In the genomic region with DNA sequence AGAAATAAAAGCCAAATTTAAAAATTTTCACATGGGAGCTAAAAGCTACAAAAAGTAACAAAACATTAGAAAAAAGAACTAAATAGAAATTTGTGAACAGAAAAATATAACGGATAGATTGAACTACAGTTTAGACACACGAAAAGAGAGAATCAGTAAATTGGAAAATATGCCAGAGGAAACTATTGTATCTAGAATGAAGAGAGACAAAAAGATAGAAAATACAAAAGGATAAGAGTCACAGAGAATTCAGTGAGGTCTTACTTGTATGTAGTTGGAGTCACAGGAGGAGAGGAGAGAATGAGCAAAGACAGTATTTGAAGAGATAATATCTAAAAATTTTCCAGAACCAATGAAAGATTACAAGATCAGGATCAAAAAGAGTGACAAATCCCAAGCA, we compare ENCODE assay signal across 1 cellular context.
TF ChIP-seq lines count a peak whose summit lies in the region.

No MANE protein-coding gene starts in this region.

TF ChIP-seq in K562, 482 proteins besides CTCF, POLR2A, EP300 and RAD21 (continued from another document and continues in another):
- TF ChIP-seq, protein P1, sequence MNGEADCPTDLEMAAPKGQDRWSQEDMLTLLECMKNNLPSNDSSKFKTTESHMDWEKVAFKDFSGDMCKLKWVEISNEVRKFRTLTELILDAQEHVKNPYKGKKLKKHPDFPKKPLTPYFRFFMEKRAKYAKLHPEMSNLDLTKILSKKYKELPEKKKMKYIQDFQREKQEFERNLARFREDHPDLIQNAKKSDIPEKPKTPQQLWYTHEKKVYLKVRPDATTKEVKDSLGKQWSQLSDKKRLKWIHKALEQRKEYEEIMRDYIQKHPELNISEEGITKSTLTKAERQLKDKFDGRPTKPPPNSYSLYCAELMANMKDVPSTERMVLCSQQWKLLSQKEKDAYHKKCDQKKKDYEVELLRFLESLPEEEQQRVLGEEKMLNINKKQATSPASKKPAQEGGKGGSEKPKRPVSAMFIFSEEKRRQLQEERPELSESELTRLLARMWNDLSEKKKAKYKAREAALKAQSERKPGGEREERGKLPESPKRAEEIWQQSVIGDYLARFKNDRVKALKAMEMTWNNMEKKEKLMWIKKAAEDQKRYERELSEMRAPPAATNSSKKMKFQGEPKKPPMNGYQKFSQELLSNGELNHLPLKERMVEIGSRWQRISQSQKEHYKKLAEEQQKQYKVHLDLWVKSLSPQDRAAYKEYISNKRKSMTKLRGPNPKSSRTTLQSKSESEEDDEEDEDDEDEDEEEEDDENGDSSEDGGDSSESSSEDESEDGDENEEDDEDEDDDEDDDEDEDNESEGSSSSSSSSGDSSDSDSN (IDR thresholded peaks at IDR 0.05; ENCODE audit: borderline replicate concordance in 1 of 2, low read depth in 2 of 2, low read length in 2 of 2) = no peak
- TF ChIP-seq MCM7 (IDR thresholded peaks at IDR 0.05) = no peak
- TF ChIP-seq TRIM28 (IDR thresholded peaks at IDR 0.05) = peak; percentile 90; the same call in 1 of the 2 replicates
- TF ChIP-seq SMARCA5 (IDR thresholded peaks at IDR 0.05) = 0 out of 2 replicates have a peak, but pooled peaks have one; percentile 24
- no peak for TF ChIP-seq RB1 (IDR thresholded peaks at IDR 0.05; ENCODE audit: low read depth)
- TF ChIP-seq MYBL2 (IDR thresholded peaks at IDR 0.05; ENCODE audit: low read depth) = no peak
- TF ChIP-seq MYBL2 (CRISPR knock-in tag; IDR thresholded peaks at IDR 0.05; ENCODE audit: borderline replicate concordance) = no peak
- TF ChIP-seq MYNN (IDR thresholded peaks at IDR 0.05) = no peak
- no peak for TF ChIP-seq MYNN (CRISPR knock-in tag; IDR thresholded peaks at IDR 0.05)
- TF ChIP-seq MEF2D (tag; conservative IDR thresholded peaks at IDR 0.05; ENCODE audit: low read depth) = no peak
- peak in 1 of 2 experiments; percentile 95; a peak in 2 of 3 replicates for TF ChIP-seq CBX3 (IDR thresholded peaks at IDR 0.05; ENCODE audit: borderline replicate concordance in 1 of 2, low read length in 2 of 2)
- no peak for TF ChIP-seq ZNF79 (CRISPR knock-in tag; IDR thresholded peaks at IDR 0.05; ENCODE audit: low read depth)
- no peak for TF ChIP-seq MCM5 (IDR thresholded peaks at IDR 0.05; ENCODE audit: low read depth)
- peak in 1 of 2 experiments; percentile 49; a peak in 1 of 4 replicates for TF ChIP-seq TRIM24 (IDR thresholded peaks at IDR 0.05)
- no peak for TF ChIP-seq POU5F1 (IDR thresholded peaks at IDR 0.05; ENCODE audit: borderline replicate concordance, low read depth, low read length, partially characterized antibody)
- TF ChIP-seq USF1 (CRISPR knock-in tag; IDR thresholded peaks at IDR 0.05) = no peak
- no peak for TF ChIP-seq TOE1 (IDR thresholded peaks at IDR 0.05; ENCODE audit: borderline replicate concordance)
- no peak for TF ChIP-seq TOE1 (CRISPR knock-in tag; IDR thresholded peaks at IDR 0.05; ENCODE audit: borderline replicate concordance, low read depth)
- no peak for TF ChIP-seq BCL6 (CRISPR knock-in tag; IDR thresholded peaks at IDR 0.05)
- TF ChIP-seq FOSL1 (tag; conservative IDR thresholded peaks at IDR 0.05) = no peak
- TF ChIP-seq ZFP30 (CRISPR knock-in tag; IDR thresholded peaks at IDR 0.05; ENCODE audit: borderline replicate concordance) = peak; percentile 91
- no peak for TF ChIP-seq ZNF780A (CRISPR knock-in tag; IDR thresholded peaks at IDR 0.05)
- no peak for TF ChIP-seq ZEB2 (IDR thresholded peaks at IDR 0.05)
- TF ChIP-seq TCF7 (IDR thresholded peaks at IDR 0.05; ENCODE audit: borderline replicate concordance) = no peak
- TF ChIP-seq NEUROD1 (IDR thresholded peaks at IDR 0.05; ENCODE audit: borderline replicate concordance, low read depth, low read length, partially characterized antibody) = no peak
- no peak for TF ChIP-seq MEIS2 (IDR thresholded peaks at IDR 0.05; ENCODE audit: partially characterized antibody)
- no peak for TF ChIP-seq EZH2 (IDR thresholded peaks at IDR 0.05; ENCODE audit: borderline replicate concordance, low read depth, low read length)
- no peak for TF ChIP-seq LEF1 (IDR thresholded peaks at IDR 0.05)
- TF ChIP-seq, protein P2, sequence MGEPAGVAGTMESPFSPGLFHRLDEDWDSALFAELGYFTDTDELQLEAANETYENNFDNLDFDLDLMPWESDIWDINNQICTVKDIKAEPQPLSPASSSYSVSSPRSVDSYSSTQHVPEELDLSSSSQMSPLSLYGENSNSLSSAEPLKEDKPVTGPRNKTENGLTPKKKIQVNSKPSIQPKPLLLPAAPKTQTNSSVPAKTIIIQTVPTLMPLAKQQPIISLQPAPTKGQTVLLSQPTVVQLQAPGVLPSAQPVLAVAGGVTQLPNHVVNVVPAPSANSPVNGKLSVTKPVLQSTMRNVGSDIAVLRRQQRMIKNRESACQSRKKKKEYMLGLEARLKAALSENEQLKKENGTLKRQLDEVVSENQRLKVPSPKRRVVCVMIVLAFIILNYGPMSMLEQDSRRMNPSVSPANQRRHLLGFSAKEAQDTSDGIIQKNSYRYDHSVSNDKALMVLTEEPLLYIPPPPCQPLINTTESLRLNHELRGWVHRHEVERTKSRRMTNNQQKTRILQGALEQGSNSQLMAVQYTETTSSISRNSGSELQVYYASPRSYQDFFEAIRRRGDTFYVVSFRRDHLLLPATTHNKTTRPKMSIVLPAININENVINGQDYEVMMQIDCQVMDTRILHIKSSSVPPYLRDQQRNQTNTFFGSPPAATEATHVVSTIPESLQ (CRISPR knock-in tag; IDR thresholded peaks at IDR 0.05) = no peak
- TF ChIP-seq, protein P3, sequence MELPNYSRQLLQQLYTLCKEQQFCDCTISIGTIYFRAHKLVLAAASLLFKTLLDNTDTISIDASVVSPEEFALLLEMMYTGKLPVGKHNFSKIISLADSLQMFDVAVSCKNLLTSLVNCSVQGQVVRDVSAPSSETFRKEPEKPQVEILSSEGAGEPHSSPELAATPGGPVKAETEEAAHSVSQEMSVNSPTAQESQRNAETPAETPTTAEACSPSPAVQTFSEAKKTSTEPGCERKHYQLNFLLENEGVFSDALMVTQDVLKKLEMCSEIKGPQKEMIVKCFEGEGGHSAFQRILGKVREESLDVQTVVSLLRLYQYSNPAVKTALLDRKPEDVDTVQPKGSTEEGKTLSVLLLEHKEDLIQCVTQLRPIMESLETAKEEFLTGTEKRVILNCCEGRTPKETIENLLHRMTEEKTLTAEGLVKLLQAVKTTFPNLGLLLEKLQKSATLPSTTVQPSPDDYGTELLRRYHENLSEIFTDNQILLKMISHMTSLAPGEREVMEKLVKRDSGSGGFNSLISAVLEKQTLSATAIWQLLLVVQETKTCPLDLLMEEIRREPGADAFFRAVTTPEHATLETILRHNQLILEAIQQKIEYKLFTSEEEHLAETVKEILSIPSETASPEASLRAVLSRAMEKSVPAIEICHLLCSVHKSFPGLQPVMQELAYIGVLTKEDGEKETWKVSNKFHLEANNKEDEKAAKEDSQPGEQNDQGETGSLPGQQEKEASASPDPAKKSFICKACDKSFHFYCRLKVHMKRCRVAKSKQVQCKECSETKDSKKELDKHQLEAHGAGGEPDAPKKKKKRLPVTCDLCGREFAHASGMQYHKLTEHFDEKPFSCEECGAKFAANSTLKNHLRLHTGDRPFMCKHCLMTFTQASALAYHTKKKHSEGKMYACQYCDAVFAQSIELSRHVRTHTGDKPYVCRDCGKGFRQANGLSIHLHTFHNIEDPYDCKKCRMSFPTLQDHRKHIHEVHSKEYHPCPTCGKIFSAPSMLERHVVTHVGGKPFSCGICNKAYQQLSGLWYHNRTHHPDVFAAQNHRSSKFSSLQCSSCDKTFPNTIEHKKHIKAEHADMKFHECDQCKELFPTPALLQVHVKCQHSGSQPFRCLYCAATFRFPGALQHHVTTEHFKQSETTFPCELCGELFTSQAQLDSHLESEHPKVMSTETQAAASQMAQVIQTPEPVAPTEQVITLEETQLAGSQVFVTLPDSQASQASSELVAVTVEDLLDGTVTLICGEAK (IDR thresholded peaks at IDR 0.05) = no peak
- TF ChIP-seq, protein P3 (CRISPR knock-in tag; IDR thresholded peaks at IDR 0.05) = no peak
- peak in 1 of 2 experiments; percentile 9; a peak in 1 of 4 replicates for TF ChIP-seq KDM1A (IDR thresholded peaks at IDR 0.05)
- no peak for TF ChIP-seq E2F1 (CRISPR knock-in tag; IDR thresholded peaks at IDR 0.05)
- no peak for TF ChIP-seq SMARCA4 (IDR thresholded peaks at IDR 0.05)
- no peak for TF ChIP-seq E2F6 (IDR thresholded peaks at IDR 0.05; ENCODE audit: borderline replicate concordance in 1 of 2, extremely low read depth in 1 of 2, insufficient read depth in 1 of 2, insufficient read length in 1 of 2, low read depth in 1 of 2, low read length in 1 of 2, poor library complexity in 1 of 2, severe bottlenecking in 1 of 2)
- no peak for TF ChIP-seq MCM3 (IDR thresholded peaks at IDR 0.05)
- TF ChIP-seq, protein P4, sequence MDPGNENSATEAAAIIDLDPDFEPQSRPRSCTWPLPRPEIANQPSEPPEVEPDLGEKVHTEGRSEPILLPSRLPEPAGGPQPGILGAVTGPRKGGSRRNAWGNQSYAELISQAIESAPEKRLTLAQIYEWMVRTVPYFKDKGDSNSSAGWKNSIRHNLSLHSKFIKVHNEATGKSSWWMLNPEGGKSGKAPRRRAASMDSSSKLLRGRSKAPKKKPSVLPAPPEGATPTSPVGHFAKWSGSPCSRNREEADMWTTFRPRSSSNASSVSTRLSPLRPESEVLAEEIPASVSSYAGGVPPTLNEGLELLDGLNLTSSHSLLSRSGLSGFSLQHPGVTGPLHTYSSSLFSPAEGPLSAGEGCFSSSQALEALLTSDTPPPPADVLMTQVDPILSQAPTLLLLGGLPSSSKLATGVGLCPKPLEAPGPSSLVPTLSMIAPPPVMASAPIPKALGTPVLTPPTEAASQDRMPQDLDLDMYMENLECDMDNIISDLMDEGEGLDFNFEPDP (CRISPR knock-in tag; IDR thresholded peaks at IDR 0.05) = no peak
- no peak for TF ChIP-seq NR2F6 (CRISPR knock-in tag; IDR thresholded peaks at IDR 0.05)
- no peak for TF ChIP-seq MXD1 (CRISPR knock-in tag; IDR thresholded peaks at IDR 0.05; ENCODE audit: borderline replicate concordance, poor library complexity, severe bottlenecking)
- TF ChIP-seq KAT8 (IDR thresholded peaks at IDR 0.05; ENCODE audit: low read depth) = no peak
